16 cellular contexts compared by ENCODE assay signal in the genomic region with DNA sequence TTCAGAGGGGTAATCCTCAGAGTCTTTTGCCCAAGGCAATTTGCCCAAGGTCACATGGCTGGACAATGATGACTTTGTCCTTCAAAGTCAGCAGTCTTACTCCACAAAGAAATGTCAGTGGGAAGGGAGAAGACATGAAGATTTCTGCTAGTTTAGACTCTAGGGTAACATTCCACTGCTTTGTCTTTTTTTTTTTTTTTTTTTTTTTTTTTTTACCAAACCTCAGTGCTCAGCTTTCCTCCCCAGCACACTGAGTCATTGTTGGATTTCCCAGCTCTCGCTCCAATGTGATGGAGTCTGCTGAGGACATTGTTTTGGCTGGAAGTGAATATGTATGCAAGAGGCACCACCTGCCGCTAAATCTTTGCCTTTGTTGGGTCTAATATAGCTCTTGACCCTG. TPM values are rescaled to one million over a fixed set of nuclear protein-coding genes. Genes with fewer than 3 reads are reported as not detected.
DNase-seq lines count a peak whose midpoint lies in the region; TF ChIP-seq lines count a peak whose summit lies in the region.
"Had no signal": no experiment of that assay in that cellular context is flagged by ENCODE, and none has a peak within 500 bp of the region (broad histone marks: within the 10 kb centered on the region; RNA-seq: fewer than 3 reads in every experiment).

No MANE protein-coding gene starts in this region.

- H3K9me3 Mint-ChIP-seq in osteocyte (ENCODE audit: unreplicated experiment): no peaks in the 10 kb centered on the region
- H3K9me3 Mint-ChIP-seq: activated T-helper 2 cell treated with anti-CD3 and anti-CD28 coated beads, Interferon-gamma antibody, Interleukin-2, Interleukin-4, amounts not matched to agents 10 μg/mL and 5 μg/mL and 100 μg/mL, durations not matched to agents 14 hours and 24 hours and 36 hours; stimulated activated naive B cell treated with anti-CD40 and anti-IgM and Interleukin-4, amounts not matched to agents 10 μg/mL and 1 μg/mL and 100 μg/mL, for 72 hours had no signal

- no peak overlapping the region for H3K27ac ChIP-seq in SJCRH30
- H3K27ac ChIP-seq: BLaER1 had no signal

- H3K4me1 Mint-ChIP-seq in osteocyte (ENCODE audit: unreplicated experiment): peaks cover 30% of the 10 kb centered on the region

- DNase-seq in EH (ENCODE audit: low read depth): peak; percentile 68
- DNase-seq in SJCRH30: peak; percentile 28 to 56
- peak; percentile 84 for DNase-seq in fibroblast of mammary gland (ENCODE audit: low read depth)
- no peak for DNase-seq in osteocyte (ENCODE audit: extremely low spot score, unreplicated experiment)
- DNase-seq in activated naive CD4-positive, alpha-beta T cell treated with anti-CD3 and anti-CD28 coated beads, Interleukin-2, amount 50 U/mL, for 16 hours: no peak
- no peak for DNase-seq in stimulated activated CD4-positive, alpha-beta T cell treated with anti-CD3 and anti-CD28 coated beads, Interleukin-2, amount 100 ng/mL, for 48 hours
- no peak for DNase-seq in ureter (ENCODE audit: low spot score)
- no peak for DNase-seq in DMS79 treated with DMSO at 0.1 percent for 48 hours (lab: John Stamatoyannopoulos, UW)
- DNase-seq: esophagus squamous epithelium; Karpas-422; left colon; NCI-H1930; stimulated activated CD4-positive, alpha-beta T cell treated with anti-CD3 and anti-CD28 coated beads, Interleukin-1b, Interleukin-23, amount 100 ng/mL, for 48 hours; stimulated activated naive B cell treated with anti-CD40 and anti-IgM and Interleukin-4, amounts not matched to agents 10 μg/mL and 1 μg/mL and 100 μg/mL, for 72 hours had no signal

- no peaks in the 10 kb centered on the region for H3K9me3 ChIP-seq in SJCRH30 (replicated peaks)
- H3K9me3 ChIP-seq: esophagus squamous epithelium had no signal

- no peaks in the 10 kb centered on the region for H3K36me3 Mint-ChIP-seq in osteocyte (ENCODE audit: unreplicated experiment)
- H3K36me3 Mint-ChIP-seq: stimulated activated naive B cell treated with anti-CD40 and anti-IgM and Interleukin-4, amounts not matched to agents 10 μg/mL and 1 μg/mL and 100 μg/mL, for 72 hours had no signal

- no peaks in the 10 kb centered on the region for H3K36me3 ChIP-seq in SJCRH30
- H3K36me3 ChIP-seq: BLaER1, esophagus squamous epithelium had no signal

- no peaks in the 10 kb centered on the region for H3K27me3 ChIP-seq in SJCRH30
- H3K27me3 ChIP-seq: BLaER1, esophagus squamous epithelium had no signal

- peaks cover 6% of the 10 kb centered on the region for H3K4me1 ChIP-seq in SJCRH30

- no peak overlapping the region for H3K4me3 Mint-ChIP-seq in osteocyte (ENCODE audit: unreplicated experiment)
- H3K4me3 Mint-ChIP-seq: stimulated activated naive B cell treated with anti-CD40 and anti-IgM and Interleukin-4, amounts not matched to agents 10 μg/mL and 1 μg/mL and 100 μg/mL, for 72 hours had no signal

- peak overlapping the region; percentile 69 for H3K27ac Mint-ChIP-seq in osteocyte (ENCODE audit: unreplicated experiment)
- H3K27ac Mint-ChIP-seq: activated T-helper 2 cell treated with anti-CD3 and anti-CD28 coated beads, Interferon-gamma antibody, Interleukin-2, Interleukin-4, amounts not matched to agents 10 μg/mL and 5 μg/mL and 100 μg/mL, durations not matched to agents 14 hours and 24 hours and 36 hours; stimulated activated naive B cell treated with anti-CD40 and anti-IgM and Interleukin-4, amounts not matched to agents 10 μg/mL and 1 μg/mL and 100 μg/mL, for 72 hours had no signal

- no peaks in the 10 kb centered on the region for H3K27me3 Mint-ChIP-seq in osteocyte (ENCODE audit: unreplicated experiment)
- H3K27me3 Mint-ChIP-seq: stimulated activated naive B cell treated with anti-CD40 and anti-IgM and Interleukin-4, amounts not matched to agents 10 μg/mL and 1 μg/mL and 100 μg/mL, for 72 hours had no signal

- TF ChIP-seq CTCF in fibroblast of mammary gland (conservative IDR thresholded peaks at IDR 0.05; ENCODE audit: control insufficient read depth, insufficient read depth, low read depth, low read length) (no peak), osteocyte (IDR thresholded peaks at IDR 0.05) (peak; percentile 40)

- H3K4me3 ChIP-seq in SJCRH30: no peak overlapping the region
- H3K4me3 ChIP-seq in fibroblast of mammary gland (ENCODE audit: control insufficient read depth, low read depth, low read length): no peak overlapping the region
- H3K4me3 ChIP-seq: BLaER1, esophagus squamous epithelium had no signal

RNA-seq across cellular contexts. Expression of gene C1QTNF7, which starts 7.2 kb away (rescaled TPM):
- total RNA-seq in SJCRH30 (2014; rRNA removed; shearing (Covaris generic)): not detected in 2 replicates
- total RNA-seq in osteocyte (not detected in 2 replicates), ureter (4.3 TPM)
- total RNA-seq: activated T-helper 2 cell treated with anti-CD3 and anti-CD28 coated beads, Interferon-gamma antibody, Interleukin-2, Interleukin-4, amounts not matched to agents 10 μg/mL and 5 μg/mL and 100 μg/mL, durations not matched to agents 14 hours and 24 hours and 36 hours had no signal

RNA-seq across cellular contexts. Expression of gene CC2D2A, which starts 49.0 kb away (rescaled TPM):
- total RNA-seq in SJCRH30 (2014; rRNA removed; shearing (Covaris generic)): 9.0 and 10.1 TPM in 2 replicates
- 25.5 and 31.2 TPM in 2 replicates for total RNA-seq in osteocyte
- 21.6 TPM for total RNA-seq in ureter
- total RNA-seq: activated T-helper 2 cell treated with anti-CD3 and anti-CD28 coated beads, Interferon-gamma antibody, Interleukin-2, Interleukin-4, amounts not matched to agents 10 μg/mL and 5 μg/mL and 100 μg/mL, durations not matched to agents 14 hours and 24 hours and 36 hours had no signal

Comparison
In these comparisons a context has a peak if more than half of its experiments do, and no peak if none do; other contexts are left out.
1. DNase-seq: peak in EH (single experiment), SJCRH30 (2 of 2) and fibroblast of mammary gland (single experiment); none in osteocyte (single experiment), activated naive CD4-positive, alpha-beta T cell treated with anti-CD3 and anti-CD28 coated beads, Interleukin-2, amount 50 U/mL, for 16 hours (single experiment), stimulated activated CD4-positive, alpha-beta T cell treated with anti-CD3 and anti-CD28 coated beads, Interleukin-2, amount 100 ng/mL, for 48 hours (0 of 2), ureter (single experiment) and DMS79 treated with DMSO at 0.1 percent for 48 hours (single experiment).